11 cellular contexts compared by ENCODE assay signal in genomic region chr21:37208741-37209225, GRCh38. TPM values are rescaled to one million over a fixed set of nuclear protein-coding genes. Genes with fewer than 3 reads are reported as not detected.
DNase-seq lines count a peak whose midpoint lies in the region; ATAC-seq, FAIRE-seq and TF ChIP-seq lines count a peak whose summit lies in the region.
"Had no signal": no experiment of that assay in that cellular context is flagged by ENCODE, and none has a peak within 500 bp of the region (broad histone marks: within the 10 kb centered on the region; RNA-seq: fewer than 3 reads in every experiment).

No MANE protein-coding gene starts in this region.

- DNase-seq in Right ventricle myocardium inferior (ENCODE audit: missing footprints) (no peak), cardiac septum (ENCODE audit: low spot score) (no peak), cardiac muscle cell (ENCODE audit: low read depth in 1 of 2, low spot score in 1 of 2) (no peak), upper lobe of right lung (no peak), DMS53 treated with DMSO at 0.1 percent for 48 hours (lab: John Stamatoyannopoulos, UW; ENCODE audit: unreplicated experiment) (no peak), NCI-H1048 (lab: John Stamatoyannopoulos, UW) (no peak), RCC 7860 (ENCODE audit: low spot score) (no peak)
- DNase-seq: foreskin melanocyte; stimulated activated naive CD4-positive, alpha-beta T cell treated with Interleukin-2 at 50 U/mL for 16 hours had no signal

- H3K9me3 ChIP-seq in cardiac muscle cell (ENCODE audit: low read depth) (no peaks in the 10 kb centered on the region), upper lobe of right lung (no peaks in the 10 kb centered on the region)

- H3K4me3 ChIP-seq in cardiac muscle cell (no peak overlapping the region), upper lobe of right lung (no peak overlapping the region)

- H3K36me3 ChIP-seq in cardiac muscle cell: no peaks in the 10 kb centered on the region
- H3K36me3 ChIP-seq in upper lobe of right lung: no peaks in the 10 kb centered on the region

- no peaks in the 10 kb centered on the region for H3K27me3 ChIP-seq in cardiac muscle cell
- no peaks in the 10 kb centered on the region for H3K27me3 ChIP-seq in upper lobe of right lung

- TF ChIP-seq CTCF in cardiac muscle cell (IDR thresholded peaks at IDR 0.05; ENCODE audit: low read depth, low read length) (no peak), upper lobe of right lung (IDR thresholded peaks at IDR 0.05) (no peak)

- H3K4me1 ChIP-seq in cardiac muscle cell (ENCODE audit: low read depth) (peaks cover 8% of the 10 kb centered on the region), upper lobe of right lung (peaks cover 10% of the 10 kb centered on the region)

- H3K27ac ChIP-seq in cardiac muscle cell (peak overlapping the region; percentile 76), upper lobe of right lung (no peak overlapping the region)

- intact Hi-C loops in Right ventricle myocardium inferior (cut with DNase I): no loop called here
- intact Hi-C loops in cardiac septum (cut with DNase I): no loop called here
- intact Hi-C loops in upper lobe of right lung (cut with DNase I): no loop called here

- no peak for FAIRE-seq in RCC 7860 (lab: Jason Lieb, UNC)
- FAIRE-seq: TTC549 had no signal

- ATAC-seq in Right ventricle myocardium inferior (peak; percentile 37), HG03097 (IDR thresholded peaks at IDR 0.05; ENCODE audit: low FRiP score, unreplicated experiment) (peak; percentile 18), upper lobe of right lung (peak; percentile 8)

RNA-seq across cellular contexts. Expression of gene VPS26C, which starts 58.4 kb away (rescaled TPM):
- 49.7 TPM for total RNA-seq in Right ventricle myocardium inferior
- total RNA-seq in cardiac septum: 44.2 TPM
- 45.0 and 46.3 TPM in 2 replicates for total RNA-seq in cardiac muscle cell
- polyA plus RNA-seq in cardiac muscle cell: 29.9 and 33.6 TPM in 2 replicates
- 57.6 TPM for total RNA-seq in upper lobe of right lung
